In the genomic region with DNA sequence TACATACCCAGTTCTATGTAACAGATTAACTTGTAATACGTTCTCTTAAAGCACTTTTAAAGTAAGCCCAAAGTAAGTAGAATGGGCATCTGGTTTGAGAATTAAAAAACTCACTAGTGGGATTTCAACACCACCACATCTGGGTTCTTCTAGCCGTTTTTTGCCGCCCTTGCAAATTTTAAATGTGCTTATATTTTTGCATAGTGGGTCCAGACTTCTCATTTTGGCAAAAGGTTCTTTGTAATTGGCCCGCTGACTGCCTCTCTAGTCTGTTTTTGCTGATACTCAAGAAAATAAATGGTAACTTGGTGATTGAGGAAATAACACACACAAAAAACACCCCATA, we compare ENCODE assay signal across 2 cellular contexts.
TF ChIP-seq lines count a peak whose summit lies in the region.

No MANE protein-coding gene starts in this region.

TF ChIP-seq in A549, 52 proteins besides CTCF, POLR2A, EP300 and RAD21:
- TF ChIP-seq, protein P1, sequence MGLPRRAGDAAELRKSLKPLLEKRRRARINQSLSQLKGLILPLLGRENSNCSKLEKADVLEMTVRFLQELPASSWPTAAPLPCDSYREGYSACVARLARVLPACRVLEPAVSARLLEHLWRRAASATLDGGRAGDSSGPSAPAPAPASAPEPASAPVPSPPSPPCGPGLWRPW (IDR thresholded peaks at IDR 0.05): no peak
- TF ChIP-seq, protein P2, sequence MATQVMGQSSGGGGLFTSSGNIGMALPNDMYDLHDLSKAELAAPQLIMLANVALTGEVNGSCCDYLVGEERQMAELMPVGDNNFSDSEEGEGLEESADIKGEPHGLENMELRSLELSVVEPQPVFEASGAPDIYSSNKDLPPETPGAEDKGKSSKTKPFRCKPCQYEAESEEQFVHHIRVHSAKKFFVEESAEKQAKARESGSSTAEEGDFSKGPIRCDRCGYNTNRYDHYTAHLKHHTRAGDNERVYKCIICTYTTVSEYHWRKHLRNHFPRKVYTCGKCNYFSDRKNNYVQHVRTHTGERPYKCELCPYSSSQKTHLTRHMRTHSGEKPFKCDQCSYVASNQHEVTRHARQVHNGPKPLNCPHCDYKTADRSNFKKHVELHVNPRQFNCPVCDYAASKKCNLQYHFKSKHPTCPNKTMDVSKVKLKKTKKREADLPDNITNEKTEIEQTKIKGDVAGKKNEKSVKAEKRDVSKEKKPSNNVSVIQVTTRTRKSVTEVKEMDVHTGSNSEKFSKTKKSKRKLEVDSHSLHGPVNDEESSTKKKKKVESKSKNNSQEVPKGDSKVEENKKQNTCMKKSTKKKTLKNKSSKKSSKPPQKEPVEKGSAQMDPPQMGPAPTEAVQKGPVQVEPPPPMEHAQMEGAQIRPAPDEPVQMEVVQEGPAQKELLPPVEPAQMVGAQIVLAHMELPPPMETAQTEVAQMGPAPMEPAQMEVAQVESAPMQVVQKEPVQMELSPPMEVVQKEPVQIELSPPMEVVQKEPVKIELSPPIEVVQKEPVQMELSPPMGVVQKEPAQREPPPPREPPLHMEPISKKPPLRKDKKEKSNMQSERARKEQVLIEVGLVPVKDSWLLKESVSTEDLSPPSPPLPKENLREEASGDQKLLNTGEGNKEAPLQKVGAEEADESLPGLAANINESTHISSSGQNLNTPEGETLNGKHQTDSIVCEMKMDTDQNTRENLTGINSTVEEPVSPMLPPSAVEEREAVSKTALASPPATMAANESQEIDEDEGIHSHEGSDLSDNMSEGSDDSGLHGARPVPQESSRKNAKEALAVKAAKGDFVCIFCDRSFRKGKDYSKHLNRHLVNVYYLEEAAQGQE (IDR thresholded peaks at IDR 0.05): no peak
- TF ChIP-seq MAFK (IDR thresholded peaks at IDR 0.05; ENCODE audit: partially characterized antibody) (peak; percentile 96), ZFP36 (IDR thresholded peaks at IDR 0.05; ENCODE audit: borderline replicate concordance, partially characterized antibody) (no peak)
- TF ChIP-seq, protein P3, sequence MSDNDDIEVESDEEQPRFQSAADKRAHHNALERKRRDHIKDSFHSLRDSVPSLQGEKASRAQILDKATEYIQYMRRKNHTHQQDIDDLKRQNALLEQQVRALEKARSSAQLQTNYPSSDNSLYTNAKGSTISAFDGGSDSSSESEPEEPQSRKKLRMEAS (IDR thresholded peaks at IDR 0.05): no peak

TF ChIP-seq in IMR-90, 13 proteins besides CTCF, POLR2A, EP300 and RAD21:
- TF ChIP-seq MAFK (IDR thresholded peaks at IDR 0.05; ENCODE audit: low read depth, low read length): peak; percentile 98
- no peak for TF ChIP-seq SMC3 (IDR thresholded peaks at IDR 0.05; ENCODE audit: low read depth, low read length)
TF ChIP-seq in IMR-90: peak in this region for 1.
